Comparison of ENCODE assay signal across 9 cellular contexts in genomic region chr19:46085888-46086287, GRCh38. TPM values are rescaled to one million over a fixed set of nuclear protein-coding genes. Genes with fewer than 3 reads are reported as not detected.
"Had no signal": no experiment of that assay in that cellular context is flagged by ENCODE, and none has a peak within 500 bp of the region (broad histone marks: within the 10 kb centered on the region; RNA-seq: fewer than 3 reads in every experiment).

No MANE protein-coding gene starts in this region.

- ATAC-seq: GM12878 had no signal

- DNase-seq: GDM1, GF-D8 had no signal

- FAIRE-seq: G401.6, GM12878, GM12891, GM12892, GM18507, GM19239 had no signal

- H3K4me3 ChIP-seq: GM12878 had no signal

RNA-seq across cellular contexts. Expression of gene IGFL3, which starts 38.6 kb away (rescaled TPM):
- total RNA-seq: GM12878 had no signal
- polyA plus RNA-seq: GM12878 had no signal

RNA-seq across cellular contexts. Expression of gene IGFL4, which starts 45.1 kb away (rescaled TPM):
- total RNA-seq: G401, GM12878 had no signal
- polyA plus RNA-seq: GM12878 had no signal
